8 cellular contexts compared by ENCODE assay signal in the genomic region with DNA sequence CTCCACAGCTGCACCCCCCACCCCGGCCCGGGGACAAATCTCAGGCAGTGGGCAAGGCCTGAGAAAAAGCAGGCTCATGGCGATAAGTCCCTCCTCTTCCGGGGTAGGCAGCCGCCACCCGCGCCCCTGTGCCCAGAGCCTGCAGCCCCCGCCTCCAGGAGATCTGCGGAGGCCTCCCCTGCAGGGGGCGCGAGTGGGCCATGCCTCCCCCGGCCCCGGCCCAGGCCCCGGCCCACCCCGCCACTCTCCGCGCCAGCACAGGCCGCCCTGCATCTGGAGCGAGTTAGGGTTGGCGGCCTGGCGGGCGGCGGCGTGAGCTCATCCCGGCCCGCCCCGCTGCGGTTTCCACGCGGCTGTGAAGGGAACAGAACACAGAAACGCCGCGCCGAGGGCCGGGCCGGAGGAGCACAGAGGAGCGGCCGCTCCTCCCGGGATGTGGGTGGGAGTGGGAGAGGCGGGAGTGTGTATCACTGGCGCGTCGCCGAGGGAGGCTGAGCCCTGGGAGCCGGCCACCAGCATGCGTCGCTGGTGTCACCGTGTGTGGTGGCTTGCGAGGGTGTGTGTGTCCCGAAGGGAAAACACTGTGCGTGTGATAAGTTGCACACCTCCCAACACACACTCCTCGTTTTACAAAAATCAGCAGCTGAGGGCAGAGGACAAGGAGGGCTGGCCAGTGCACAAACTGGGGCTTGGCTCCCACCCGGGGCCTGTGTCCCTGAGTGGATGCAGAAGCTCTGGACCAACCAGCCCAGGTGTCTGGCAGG. TPM values are rescaled to one million over a fixed set of nuclear protein-coding genes. Genes with fewer than 3 reads are reported as not detected.
DNase-seq lines count a peak whose midpoint lies in the region; ATAC-seq, FAIRE-seq and TF ChIP-seq lines count a peak whose summit lies in the region.

No MANE protein-coding gene starts in this region.

- no peaks in the 10 kb centered on the region for H3K27me3 Mint-ChIP-seq in chondrocyte (ENCODE audit: low read depth)

- peak overlapping the region; percentile 65 for H3K4me3 Mint-ChIP-seq in chondrocyte (ENCODE audit: unreplicated experiment)

- peaks cover 22% of the 10 kb centered on the region for H3K9me3 Mint-ChIP-seq in chondrocyte (ENCODE audit: low read depth)

- peak overlapping the region; percentile 27 for H3K27ac Mint-ChIP-seq in chondrocyte (ENCODE audit: unreplicated experiment)

- ATAC-seq in GM21723 (IDR thresholded peaks at IDR 0.05; ENCODE audit: unreplicated experiment): peak; percentile 66

- peak; percentile 3 for DNase-seq in DMS53 treated with DMSO at 0.1 percent for 48 hours (lab: John Stamatoyannopoulos, UW; ENCODE audit: unreplicated experiment)
- DNase-seq in NB4 (ENCODE audit: low read depth): peak; percentile 86
- DNase-seq in activated CD4-positive, alpha-beta T cell treated with anti-CD3 and anti-CD28 coated beads for 24 hours (ENCODE audit: low read depth in 2 of 2): peak; percentile 54 to 58
- peak; percentile 89 for DNase-seq in chondrocyte (ENCODE audit: low spot score)
- DNase-seq in left kidney (ENCODE audit: low read depth, low spot score): peak; percentile 96
- peak; percentile 74 for DNase-seq in stimulated activated CD4-positive, alpha-beta T cell treated with anti-CD3 and anti-CD28 coated beads, Interleukin-1b, Interleukin-23, amount 100 ng/mL, for 48 hours
- no peak for DNase-seq in RCC 7860 (ENCODE audit: low spot score)

- H3K4me1 Mint-ChIP-seq in chondrocyte (ENCODE audit: low read depth): peaks cover 31% of the 10 kb centered on the region

- peak; percentile 45 for TF ChIP-seq CTCF in NB4 (IDR thresholded peaks at IDR 0.05; ENCODE audit: low read depth, low read length)
- TF ChIP-seq CTCF in chondrocyte (IDR thresholded peaks at IDR 0.05): peak; percentile 85

- peak overlapping the region; percentile 42 for H3K4me3 ChIP-seq in NB4 (ENCODE audit: low read depth, low read length)

- peaks cover 7% of the 10 kb centered on the region for H3K36me3 Mint-ChIP-seq in chondrocyte (ENCODE audit: low read depth)

- no peak for FAIRE-seq in RCC 7860 (lab: Jason Lieb, UNC)

- TF ChIP-seq POLR2A in NB4 (IDR thresholded peaks at IDR 0.05; ENCODE audit: extremely low read depth, insufficient read length): no peak

RNA-seq across cellular contexts. Expression of a gene that starts 17.2 kb away (rescaled TPM):
- 0.22 to 0.82 TPM in 2 of 3 replicates, not detected in the other for total RNA-seq in chondrocyte

RNA-seq across cellular contexts. Expression of a gene that starts 31.5 kb away (rescaled TPM):
- total RNA-seq in chondrocyte: 2.4 to 6.3 TPM (median 3.1 TPM) in 3 replicates
